In genomic region chr5:103474671-103475070, GRCh38 we compare ENCODE assay signal across 25 cellular contexts.
A peak's percentile ranks its signal among the peaks of the same experiment; 100 is the strongest.
DNase-seq lines count a peak whose midpoint lies in the region; ATAC-seq and TF ChIP-seq lines count a peak whose summit lies in the region.
"Had no signal": no experiment of that assay in that cellular context is flagged by ENCODE, and none has a peak within 500 bp of the region (broad histone marks: within the 10 kb centered on the region; RNA-seq: fewer than 3 reads in every experiment).

No MANE protein-coding gene starts in this region.

- no peak for TF ChIP-seq CTCF in IMR-90 (conservative IDR thresholded peaks at IDR 0.05; ENCODE audit: low read depth, low read length)
- peak; percentile 27 for TF ChIP-seq CTCF in osteoblast (IDR thresholded peaks at IDR 0.05; ENCODE audit: extremely low read depth, low read depth, low read length)

- ATAC-seq in IMR-90 (ENCODE audit: low read depth) (no peak), HG03342 (IDR thresholded peaks at IDR 0.05; ENCODE audit: unreplicated experiment) (no peak)
- ATAC-seq: lower lobe of right lung, T-helper 17 cell had no signal

- H3K4me1 ChIP-seq in IMR-90 (ENCODE audit: control insufficient read depth, insufficient read depth, low read length): no peaks in the 10 kb centered on the region; the same call in 1 of the 2 replicates
- peaks cover 19% of the 10 kb centered on the region for H3K4me1 ChIP-seq in osteoblast (ENCODE audit: insufficient read depth, low read length)
- H3K4me1 ChIP-seq: lower lobe of right lung had no signal

- dilution Hi-C loops in IMR-90 (cut with HindIII; ENCODE audit: low sequenced_read_pairs, unreplicated experiment): no loop called here

- H4K20me1 ChIP-seq in IMR-90 (ENCODE audit: insufficient read depth, low read length) (no peaks in the 10 kb centered on the region), osteoblast (ENCODE audit: insufficient read depth, low read length) (no peaks in the 10 kb centered on the region)

- no peak overlapping the region; the same call in 1 of the 2 replicates for H4K91ac ChIP-seq in IMR-90 (ENCODE audit: insufficient read depth, low read depth, low read length)

- H3K4me3 ChIP-seq in IMR-90 (ENCODE audit: insufficient read depth, low read depth, low read length) (no peak overlapping the region), osteoblast (ENCODE audit: insufficient read depth, low read length) (no peak overlapping the region)
- H3K4me3 ChIP-seq: lower lobe of right lung, SJCRH30 had no signal

- H4K5ac ChIP-seq in IMR-90 (ENCODE audit: low read depth, low read length): no peak overlapping the region

- no peaks in the 10 kb centered on the region; the same call in 1 of the 2 replicates for H3K27me3 ChIP-seq in IMR-90 (ENCODE audit: control insufficient read depth, insufficient read depth, low read length)
- H3K27me3 ChIP-seq in osteoblast (ENCODE audit: insufficient read depth, low read length): no peaks in the 10 kb centered on the region
- H3K27me3 ChIP-seq: SJCRH30 had no signal

- no peaks in the 10 kb centered on the region for H3K9me1 ChIP-seq in IMR-90 (ENCODE audit: insufficient read depth, low read length)

- 0 out of 2 replicates have a peak overlapping the region, but pooled peaks have one; percentile 37 for H3K4ac ChIP-seq in IMR-90 (ENCODE audit: low read depth, low read length)

- H3K56ac ChIP-seq in IMR-90 (ENCODE audit: extremely low read depth, insufficient read depth, low read length): no peak overlapping the region

- H3K36me3 ChIP-seq in IMR-90 (ENCODE audit: control insufficient read depth, insufficient read depth, low read length): no peaks in the 10 kb centered on the region
- H3K36me3 ChIP-seq in osteoblast (ENCODE audit: insufficient read depth, low read length): no peaks in the 10 kb centered on the region
- H3K36me3 ChIP-seq: lower lobe of right lung, SJCRH30 had no signal

- H3K4me2 ChIP-seq in IMR-90 (ENCODE audit: low read depth, low read length): no peak overlapping the region
- no peak overlapping the region for H3K4me2 ChIP-seq in osteoblast (ENCODE audit: insufficient read depth, low read length)

- no TSS peak for BruUV-seq in IMR-90 (replicated peaks; lab: Mats Ljungman, UMichigan)

- intact Hi-C loops in IMR-90 (cut with micrococcal nuclease): loop anchor here (1.0 to 10.0 kb wide), 4 partner anchors 216 to 940 kb away; partner anchors contain the start of gene MACIR

- H3K9me3 ChIP-seq in IMR-90 (ENCODE audit: control insufficient read depth, insufficient read depth, low read length): no peaks in the 10 kb centered on the region
- H3K9me3 ChIP-seq in osteoblast (ENCODE audit: low read depth, low read length): no peaks in the 10 kb centered on the region
- H3K9me3 ChIP-seq: lower lobe of right lung, SJCRH30 had no signal

- CTCF ChIA-PET in IMR-90 (lab: Yijun Ruan, JAX): interaction anchor here (0.7 to 4.2 kb wide), 7 partner anchors 66 to 281 kb away, joined by 3 to 17 read pairs (median 5); partner anchors contain the start of gene MACIR

- H3K79me2 ChIP-seq in osteoblast (ENCODE audit: insufficient read depth, low read length): no peaks in the 10 kb centered on the region

- no peak overlapping the region for H3K23ac ChIP-seq in IMR-90 (ENCODE audit: low read depth, low read length)

- DNase-seq in ACHN (peak; percentile 12), IMR-90 (no peak), amniotic epithelial cell (ENCODE audit: low read depth) (peak; percentile 15), osteoblast (ENCODE audit: insufficient read length, low spot score, missing footprints) (peak; percentile 74), NCI-H510A treated with DMSO at 0.1 percent for 48 hours (lab: John Stamatoyannopoulos, UW) (no peak), DMS153 treated with DMSO at 0.1 percent for 48 hours (lab: John Stamatoyannopoulos, UW; ENCODE audit: unreplicated experiment) (no peak), NCI-H1436 (lab: John Stamatoyannopoulos, UW) (no peak)
- DNase-seq: activated CD4-positive, alpha-beta T cell treated with anti-CD3 and anti-CD28 coated beads, Interleukin-2, amount 10 ng/mL, durations not matched to agents 7 days and 5 days; activated naive CD4-positive, alpha-beta T cell treated with anti-CD3 and anti-CD28 coated beads for 36 hours; caudate nucleus; dermis blood vessel endothelial cell; EL; glutamatergic neuron; kidney glomerular epithelial cell; lower lobe of right lung; NCI-H1105; NCI-H2081 treated with DMSO at 0.1 percent for 48 hours; NCI-H446 treated with DMSO at 0.1 percent for 48 hours; NK-92 treated with Interleukin-12 subunit alpha and Interleukin-12 subunit beta, amount 100 ng/mL, for 24 hours; SJCRH30; stimulated activated CD4-positive, alpha-beta T cell treated with anti-CD3 and anti-CD28 coated beads, Interleukin-1b, Interleukin-23, amount 100 ng/mL, for 48 hours; T-helper 17 cell had no signal

- peak overlapping the region; percentile 25 for H2AFZ ChIP-seq in IMR-90 (replicated peaks; ENCODE audit: low read length, poor library complexity)
- no peak overlapping the region for H2AFZ ChIP-seq in osteoblast (ENCODE audit: low read length)

- WGBS in IMR-90 (ENCODE audit: extremely low coverage in 2 of 2, insufficient read length in 1 of 2), 2 experiments: no CpG with 5 or more reads among the region's 2 CpGs

- H3K14ac ChIP-seq in IMR-90 (replicated peaks; ENCODE audit: low read depth, low read length): no peak overlapping the region

- H2BK20ac ChIP-seq in IMR-90 (ENCODE audit: low read depth, low read length): peak overlapping the region; percentile 66; the same call in 1 of the 2 replicates

- no peak overlapping the region for H2AK5ac ChIP-seq in IMR-90 (ENCODE audit: low read depth, low read length)

- H3K79me1 ChIP-seq in IMR-90 (ENCODE audit: low read depth in 1 of 2, low read length in 2 of 2): no peaks in the 10 kb centered on the region

- no peak overlapping the region for H3K18ac ChIP-seq in IMR-90 (ENCODE audit: low read depth, low read length)

- peak overlapping the region; percentile 28; the same call in 1 of the 2 replicates for H2BK120ac ChIP-seq in IMR-90 (ENCODE audit: low read depth, low read length)

- H3K9ac ChIP-seq in IMR-90 (ENCODE audit: low read depth, low read length): no peak overlapping the region

- POLR2A ChIA-PET in IMR-90 (lab: Charles Lee; ENCODE audit: unreplicated experiment): no interaction called here

- TF ChIP-seq RAD21 in IMR-90 (IDR thresholded peaks at IDR 0.05; ENCODE audit: low read length): no peak

- H3K27ac ChIP-seq in IMR-90 (ENCODE audit: insufficient read depth, low read length) (no peak overlapping the region), osteoblast (ENCODE audit: low read depth, low read length) (no peak overlapping the region)
- H3K27ac ChIP-seq: C4-2B, HL-60, lower lobe of right lung, SJCRH30 had no signal

- no peak for TF ChIP-seq POLR2A in IMR-90 (IDR thresholded peaks at IDR 0.05; ENCODE audit: low read depth, low read length)

- H2AK9ac ChIP-seq in IMR-90 (replicated peaks; ENCODE audit: low read depth, low read length, poor library complexity): no peak overlapping the region

- H2BK5ac ChIP-seq in IMR-90 (ENCODE audit: low read depth, low read length, poor library complexity, severe bottlenecking): no peak overlapping the region

- H2BK15ac ChIP-seq in IMR-90 (ENCODE audit: low read depth, low read length): no peak overlapping the region; the same call in 2 of the 3 replicates

- no peak overlapping the region for H4K8ac ChIP-seq in IMR-90 (ENCODE audit: low read depth in 2 of 2, low read length in 2 of 2)

- in situ Hi-C loops in ACHN (cut with HindIII; ENCODE audit: low pct_ligation_motif_present, low pct_unique_long_range_greater_than_20kb, low sequenced_read_pairs): no loop called here
- in situ Hi-C loops in IMR-90 (cut with MboI; ENCODE audit: low sequenced_read_pairs): loop anchor here (5.0 to 25.0 kb wide), 2 partner anchors 242 to 887 kb away; no protein-coding TSS in a partner anchor

TF ChIP-seq in IMR-90, 13 proteins besides CTCF, POLR2A, EP300 and RAD21:
- TF ChIP-seq NFE2L2 (IDR thresholded peaks at IDR 0.05; ENCODE audit: low read depth, low read length) (no peak), MAZ (IDR thresholded peaks at IDR 0.05; ENCODE audit: borderline replicate concordance, low read depth, low read length) (no peak), BHLHE40 (IDR thresholded peaks at IDR 0.05; ENCODE audit: low read depth, low read length) (no peak), RFX5 (IDR thresholded peaks at IDR 0.05; ENCODE audit: low read depth, low read length) (no peak), ELK1 (IDR thresholded peaks at IDR 0.05; ENCODE audit: borderline replicate concordance, low read depth, low read length) (no peak), FOS (IDR thresholded peaks at IDR 0.05; ENCODE audit: low read depth, low read length) (no peak), RCOR1 (IDR thresholded peaks at IDR 0.05; ENCODE audit: insufficient replicate concordance, low read length) (no peak), CEBPB (IDR thresholded peaks at IDR 0.05; ENCODE audit: low read depth, low read length) (no peak), MAFK (IDR thresholded peaks at IDR 0.05; ENCODE audit: low read depth, low read length) (no peak), USF2 (IDR thresholded peaks at IDR 0.05; ENCODE audit: low read depth, low read length) (no peak)

Comparison
In these comparisons a context has a peak if more than half of its experiments do, and no peak if none do; other contexts are left out.
1. DNase-seq: peak in ACHN (single experiment), amniotic epithelial cell (single experiment) and osteoblast (single experiment); none in IMR-90 (single experiment), NCI-H510A treated with DMSO at 0.1 percent for 48 hours (single experiment), DMS153 treated with DMSO at 0.1 percent for 48 hours (single experiment) and NCI-H1436 (single experiment).